ENCODE assay signal across 10 cellular contexts in genomic region chr3:170614214-170614966, GRCh38. TPM values are rescaled to one million over a fixed set of nuclear protein-coding genes. Genes with fewer than 3 reads are reported as not detected.
DNase-seq lines count a peak whose midpoint lies in the region; TF ChIP-seq lines count a peak whose summit lies in the region.
"Had no signal": no experiment of that assay in that cellular context is flagged by ENCODE, and none has a peak within 500 bp of the region (broad histone marks: within the 10 kb centered on the region; RNA-seq: fewer than 3 reads in every experiment).

No MANE protein-coding gene starts in this region.

- no peaks in the 10 kb centered on the region for H4K20me1 ChIP-seq in smooth muscle cell (ENCODE audit: low read depth)

- no peak overlapping the region for H2AFZ ChIP-seq in smooth muscle cell (ENCODE audit: low read depth)

- in situ Hi-C loops in brain microvascular endothelial cell (cut with HindIII; ENCODE audit: low pct_ligation_motif_present, low sequenced_read_pairs) (no loop called here), GM13976 (cut with MboI; ENCODE audit: low sequenced_read_pairs, unreplicated experiment) (no loop called here)

- TF ChIP-seq CTCF in A673 (conservative IDR thresholded peaks at IDR 0.05; ENCODE audit: low read depth, low read length) (no peak), brain microvascular endothelial cell (IDR thresholded peaks at IDR 0.05; ENCODE audit: low read depth, low read length, missing control alignments) (no peak), smooth muscle cell (IDR thresholded peaks at IDR 0.05; ENCODE audit: borderline replicate concordance, insufficient read depth, poor library complexity, severe bottlenecking) (no peak), GM13976 (IDR thresholded peaks at IDR 0.05; ENCODE audit: borderline replicate concordance, control extremely low read depth, extremely low read depth, insufficient read depth, missing control alignments) (no peak)

- H3K4me3 ChIP-seq in A673 (ENCODE audit: low read depth, low read length, poor library complexity, severe bottlenecking) (no peak overlapping the region), brain microvascular endothelial cell (ENCODE audit: low read depth, low read length) (no peak overlapping the region), smooth muscle cell (no peak overlapping the region)

- TF ChIP-seq RAD21 in Ishikawa (IDR thresholded peaks at IDR 0.05; ENCODE audit: low read depth) = no peak

- TF ChIP-seq EP300 in Ishikawa (IDR thresholded peaks at IDR 0.05; ENCODE audit: borderline replicate concordance) = no peak

- no peak overlapping the region for H3K4me2 ChIP-seq in smooth muscle cell

- H3K9ac ChIP-seq in smooth muscle cell (ENCODE audit: low read depth) = no peak overlapping the region

- no peaks in the 10 kb centered on the region for H3K79me2 ChIP-seq in smooth muscle cell (ENCODE audit: low read depth)

- WGBS in smooth muscle cell (ENCODE audit: low lambda C conversion rate) = 43% methylated on average over 5 of the region's 5 CpGs

- CTCF ChIA-PET in A673 (lab: Charles Lee) = no interaction called here

- no peaks in the 10 kb centered on the region for H3F3A ChIP-seq in smooth muscle cell (ENCODE audit: low read depth)

- peak; percentile 35 for DNase-seq in A673 (ENCODE audit: low spot score)
- peak; percentile 88 for DNase-seq in brain microvascular endothelial cell
- DNase-seq in kidney glomerular epithelial cell (lab: John Stamatoyannopoulos, UW) = peak; percentile 64
- DNase-seq in NCI-H1092 (lab: John Stamatoyannopoulos, UW) = no peak
- DNase-seq in stimulated activated CD4-positive, alpha-beta T cell treated with anti-CD3 and anti-CD28 coated beads, Interleukin-4, amount 100 ng/mL, for 4 hours = no peak
- DNase-seq in smooth muscle cell (lab: John Stamatoyannopoulos, UW; ENCODE audit: unreplicated experiment) = no peak
- no peak for DNase-seq in GM13976 (ENCODE audit: low spot score)
- DNase-seq: activated CD4-positive, alpha-beta T cell treated with anti-CD3 and anti-CD28 coated beads for 1 hour; CD8-positive, alpha-beta T cell had no signal

- H3K36me3 ChIP-seq in A673 (ENCODE audit: insufficient read depth, low read length, poor library complexity, severe bottlenecking) = no peaks in the 10 kb centered on the region
- no peaks in the 10 kb centered on the region for H3K36me3 ChIP-seq in brain microvascular endothelial cell (replicated peaks)
- H3K36me3 ChIP-seq in smooth muscle cell (ENCODE audit: low read depth) = no peaks in the 10 kb centered on the region

- POLR2A ChIA-PET in A673 (lab: Charles Lee; ENCODE audit: low non-redundant PET) = no interaction called here

- H3K27ac ChIP-seq in A673 (ENCODE audit: low read depth, low read length, poor library complexity, severe bottlenecking) = no peak overlapping the region
- no peak overlapping the region for H3K27ac ChIP-seq in brain microvascular endothelial cell
- no peak overlapping the region for H3K27ac ChIP-seq in smooth muscle cell (ENCODE audit: low read depth)

- intact Hi-C loops in A673 (cut with micrococcal nuclease; ENCODE audit: unreplicated experiment) = no loop called here

- no peaks in the 10 kb centered on the region for H3K9me3 ChIP-seq in A673 (ENCODE audit: low read depth, low read length, poor library complexity, severe bottlenecking)
- H3K9me3 ChIP-seq in smooth muscle cell (replicated peaks; ENCODE audit: low read depth) = no peaks in the 10 kb centered on the region

- no peaks in the 10 kb centered on the region for H3K27me3 ChIP-seq in A673 (replicated peaks; ENCODE audit: insufficient read depth, low read depth, low read length, poor library complexity)
- H3K27me3 ChIP-seq in brain microvascular endothelial cell (replicated peaks) = no peaks in the 10 kb centered on the region
- no peaks in the 10 kb centered on the region for H3K27me3 ChIP-seq in smooth muscle cell (ENCODE audit: low read depth)

- BruUV-seq in A673 (replicated peaks; lab: Mats Ljungman, UMichigan) = no TSS peak

- no peaks in the 10 kb centered on the region for H3K4me1 ChIP-seq in A673 (ENCODE audit: insufficient read depth, low read length, poor library complexity, severe bottlenecking)
- no peaks in the 10 kb centered on the region for H3K4me1 ChIP-seq in smooth muscle cell (ENCODE audit: low read depth)

TF ChIP-seq in Ishikawa, 13 proteins besides CTCF, POLR2A, EP300 and RAD21:
- TF ChIP-seq ZBTB7A (IDR thresholded peaks at IDR 0.05; ENCODE audit: low read depth) (no peak), CEBPB (IDR thresholded peaks at IDR 0.05) (peak; percentile 89), EGR1 (IDR thresholded peaks at IDR 0.05) (no peak)
TF ChIP-seq in Ishikawa: peak in this region for 1.

RNA-seq across cellular contexts. Expression of gene SLC7A14, which starts 28.5 kb away (rescaled TPM):
- total RNA-seq in A673 (2021) (not detected in 2 replicates), smooth muscle cell (not detected in 2 replicates)
- not detected in 2 replicates for polyA plus RNA-seq in smooth muscle cell
- total RNA-seq: CD8-positive, alpha-beta T cell had no signal

Comparison
In these comparisons a context has a peak if more than half of its experiments do, and no peak if none do; other contexts are left out.
1. DNase-seq: peak in A673 (single experiment), brain microvascular endothelial cell (single experiment) and kidney glomerular epithelial cell (single experiment); none in NCI-H1092 (single experiment), stimulated activated CD4-positive, alpha-beta T cell treated with anti-CD3 and anti-CD28 coated beads, Interleukin-4, amount 100 ng/mL, for 4 hours (0 of 2), smooth muscle cell (single experiment) and GM13976 (single experiment).